21 cellular contexts compared by ENCODE assay signal in genomic region chr2:64979744-64980143, GRCh38. TPM values are rescaled to one million over a fixed set of nuclear protein-coding genes. Genes with fewer than 3 reads are reported as not detected.
A peak's percentile ranks its signal among the peaks of the same experiment; 100 is the strongest.
DNase-seq lines count a peak whose midpoint lies in the region; ATAC-seq and TF ChIP-seq lines count a peak whose summit lies in the region.
"Had no signal": no experiment of that assay in that cellular context is flagged by ENCODE, and none has a peak within 500 bp of the region (broad histone marks: within the 10 kb centered on the region; RNA-seq: fewer than 3 reads in every experiment).

No MANE protein-coding gene starts in this region.

- H3K9ac ChIP-seq in BLaER1 treated with 17β-estradiol and CSF1 and Interleukin-3, amounts not matched to agents 10 nM and 100 nM, result no peak overlapping the region
- H3K9ac ChIP-seq in OCI-LY3 (ENCODE audit: low read length), result peak overlapping the region; percentile 22; the same call in 1 of the 2 replicates

- H3K4me2 ChIP-seq in BLaER1 treated with 17β-estradiol and CSF1 and Interleukin-3, amounts not matched to agents 10 nM and 100 nM, result peak overlapping the region; percentile 31 to 70 (median 58)
- H3K4me2 ChIP-seq in OCI-LY3 (ENCODE audit: low read length), result peak overlapping the region; percentile 54

- H3K4me3 ChIP-seq in BLaER1 treated with 17β-estradiol and CSF1 and Interleukin-3, amounts not matched to agents 10 nM and 100 nM, result no peak overlapping the region
- peak overlapping the region; percentile 8; the same call in 1 of the 2 replicates for H3K4me3 ChIP-seq in OCI-LY3 (ENCODE audit: low read length)
- no peak overlapping the region for H3K4me3 ChIP-seq in dorsolateral prefrontal cortex
- H3K4me3 ChIP-seq: colonic mucosa, lung, stomach, tibial artery had no signal

- H3K9me3 ChIP-seq in BLaER1 treated with 17β-estradiol and CSF1 and Interleukin-3, amounts not matched to agents 10 nM and 100 nM (replicated peaks in 1 of 11), result no peaks in the 10 kb centered on the region
- no peaks in the 10 kb centered on the region for H3K9me3 ChIP-seq in OCI-LY3 (ENCODE audit: insufficient read depth, low read length)
- H3K9me3 ChIP-seq: colonic mucosa, stomach, tibial artery had no signal

- no peaks in the 10 kb centered on the region for H4K20me1 ChIP-seq in BLaER1 treated with 17β-estradiol and CSF1 and Interleukin-3, amounts not matched to agents 10 nM and 100 nM
- no peaks in the 10 kb centered on the region for H4K20me1 ChIP-seq in OCI-LY3 (ENCODE audit: insufficient read depth, low read length)

- H3K79me2 ChIP-seq in OCI-LY3 (ENCODE audit: low read length), result no peaks in the 10 kb centered on the region; the same call in 1 of the 2 replicates

- intact Hi-C loops in dorsolateral prefrontal cortex (cut with DNase I), result no loop called here

- H3K27ac ChIP-seq in BLaER1 treated with 17β-estradiol and CSF1 and Interleukin-3, amounts not matched to agents 10 nM and 100 nM, result peak overlapping the region in 2 of 11 experiments; percentile 6 to 7; a peak in 1 of 22 replicates
- peak overlapping the region; percentile 63 for H3K27ac ChIP-seq in OCI-LY3 (ENCODE audit: low read length)
- H3K27ac ChIP-seq in dorsolateral prefrontal cortex, result no peak overlapping the region
- H3K27ac ChIP-seq: colonic mucosa, stomach, tibial artery had no signal

- H2AFZ ChIP-seq in OCI-LY3 (ENCODE audit: low read depth, low read length), result peak overlapping the region; percentile 14; the same call in 1 of the 2 replicates

- no peaks in the 10 kb centered on the region for H3K27me3 ChIP-seq in BLaER1 treated with 17β-estradiol and CSF1 and Interleukin-3, amounts not matched to agents 10 nM and 100 nM
- H3K27me3 ChIP-seq in OCI-LY3 (ENCODE audit: low read depth, low read length) (no peaks in the 10 kb centered on the region), dorsolateral prefrontal cortex (no peaks in the 10 kb centered on the region)
- H3K27me3 ChIP-seq: colonic mucosa, stomach, tibial artery had no signal

- peaks cover 15 to 36% (median 23%) of the 10 kb centered on the region in 10 experiments for H3K4me1 ChIP-seq in BLaER1 treated with 17β-estradiol and CSF1 and Interleukin-3, amounts not matched to agents 10 nM and 100 nM
- H3K4me1 ChIP-seq in OCI-LY3 (ENCODE audit: low read length), result peaks cover 61% of the 10 kb centered on the region
- H3K4me1 ChIP-seq: colonic mucosa had no signal

- DNase-seq in fibroblast of peridontal ligament (ENCODE audit: extremely low read depth) (peak; percentile 16), NCI-H1092 treated with DMSO at 0.1 percent for 48 hours (lab: John Stamatoyannopoulos, UW) (no peak), dorsolateral prefrontal cortex (no peak)
- no peak for DNase-seq in effector CD8-positive, alpha-beta T cell (lab: John Stamatoyannopoulos, UW)
- DNase-seq: activated CD4-positive, alpha-beta T cell treated with anti-CD3 and anti-CD28 coated beads, Interleukin-2, amount 50 U/mL, for 1 hour; CD4-positive, alpha-beta T cell; colonic mucosa; endodermal cell; GF-D8; NCI-H526 treated with DMSO at 0.1 percent for 48 hours; nephron progenitor cell; posterior cingulate gyrus; stomach; T-helper 9 cell; tibial artery had no signal

- TF ChIP-seq CTCF in OCI-LY3 (IDR thresholded peaks at IDR 0.05; ENCODE audit: low read depth, low read length), result no peak
- no peak for TF ChIP-seq CTCF in dorsolateral prefrontal cortex (IDR thresholded peaks at IDR 0.05 in 54 of 56, conservative IDR thresholded peaks at IDR 0.05 in 2 of 56; ENCODE audit: low read depth in 1 of 56, partially characterized antibody in 56 of 56)

- H3K36me3 ChIP-seq in BLaER1 treated with 17β-estradiol and CSF1 and Interleukin-3, amounts not matched to agents 10 nM and 100 nM, result no peaks in the 10 kb centered on the region
- H3K36me3 ChIP-seq in OCI-LY3 (replicated peaks; ENCODE audit: low read depth, low read length), result no peaks in the 10 kb centered on the region
- H3K36me3 ChIP-seq: colonic mucosa, stomach, tibial artery had no signal

- peak; percentile 29 for ATAC-seq in HG03432 (IDR thresholded peaks at IDR 0.05; ENCODE audit: unreplicated experiment)
- no peak for ATAC-seq in GM21447 (IDR thresholded peaks at IDR 0.05; ENCODE audit: unreplicated experiment)
- ATAC-seq: HepG2 had no signal

RNA-seq across cellular contexts. Expression of gene SLC1A4, which starts 9.5 kb away (rescaled TPM):
- 10 to 100 TPM; 25.8 to 83.3 (median 55.1) TPM for total RNA-seq in dorsolateral prefrontal cortex
